ENCODE assay signal across 15 cellular contexts in genomic region chr2:233247116-233247515, GRCh38. TPM values are rescaled to one million over a fixed set of nuclear protein-coding genes. Genes with fewer than 3 reads are reported as not detected.
DNase-seq lines count a peak whose midpoint lies in the region; ATAC-seq, FAIRE-seq and TF ChIP-seq lines count a peak whose summit lies in the region.
"Had no signal": no experiment of that assay in that cellular context is flagged by ENCODE, and none has a peak within 500 bp of the region (broad histone marks: within the 10 kb centered on the region; RNA-seq: fewer than 3 reads in every experiment).

No MANE protein-coding gene starts in this region.

- no peaks in the 10 kb centered on the region for H3K9me3 ChIP-seq in PC-9 (ENCODE audit: insufficient read depth, low read depth)
- H3K9me3 ChIP-seq in trophoblast cell (ENCODE audit: insufficient read depth, low read depth, low read length) = no peaks in the 10 kb centered on the region
- H3K9me3 ChIP-seq: HAP-1 had no signal

- no peak overlapping the region for H3K14ac ChIP-seq in trophoblast cell (ENCODE audit: low read length)

- no peak overlapping the region for H3K4me3 Mint-ChIP-seq in activated CD4-positive, alpha-beta T cell treated with anti-CD3 and anti-CD28 coated beads, Interleukin-2, amount 10 ng/mL, durations not matched to agents 7 days and 5 days
- H3K4me3 Mint-ChIP-seq: dendritic cell treated with granulocyte-macrophage colony-stimulating factor and Interleukin-4, amounts not matched to agents 40 ng/mL and 50 ng/mL, for 4 days had no signal

- peak overlapping the region; percentile 66 for H2BK5ac ChIP-seq in trophoblast cell (ENCODE audit: low read depth, low read length, poor library complexity)

- no CpG with 5 or more reads among the region's 2 CpGs for WGBS in trophoblast cell (ENCODE audit: extremely low coverage, insufficient coverage, insufficient read length)

- H2BK120ac ChIP-seq in trophoblast cell (ENCODE audit: insufficient read depth, low read length, poor library complexity) = peak overlapping the region; percentile 63

- peak overlapping the region; percentile 77 for H2BK12ac ChIP-seq in trophoblast cell (ENCODE audit: low read length)

- peak overlapping the region; percentile 51 for H4K91ac ChIP-seq in trophoblast cell (ENCODE audit: low read depth, low read length)

- peaks cover 72% of the 10 kb centered on the region for H3K4me1 ChIP-seq in PC-9 (replicated peaks; ENCODE audit: insufficient read depth)
- H3K4me1 ChIP-seq in trophoblast cell (ENCODE audit: control insufficient read depth in 1 of 2, insufficient read depth in 2 of 2, low read length in 2 of 2) = peaks cover 11 to 14% of the 10 kb centered on the region in 2 experiments
- H3K4me1 ChIP-seq: HAP-1 had no signal

- no peak for FAIRE-seq in bronchial epithelial cell (lab: Jason Lieb, UNC)

- POLR2A ChIA-PET in activated CD4-positive, alpha-beta T cell treated with anti-CD3 and anti-CD28 coated beads, Interleukin-2, amount 10 ng/mL, durations not matched to agents 7 days and 5 days (lab: Charles Lee) = no interaction called here
- POLR2A ChIA-PET in PC-9 (lab: Charles Lee; ENCODE audit: unreplicated experiment) = no interaction called here

- DNase-seq in activated CD4-positive, alpha-beta T cell treated with anti-CD3 and anti-CD28 coated beads, Interleukin-2, amount 10 ng/mL, durations not matched to agents 7 days and 5 days = no peak
- no peak for DNase-seq in activated CD4-positive, alpha-beta T cell treated with anti-CD3 and anti-CD28 coated beads for 4 hours
- peak; percentile 38 to 59 for DNase-seq in PC-9
- DNase-seq in bronchial epithelial cell (ENCODE audit: low read depth) = peak; percentile 44
- no peak for DNase-seq in trophoblast cell
- DNase-seq in pons (ENCODE audit: low spot score) = no peak
- DNase-seq: aorta, DMS 273 treated with DMSO at 0.1 percent for 48 hours, NCI-H187, NCI-H524 treated with DMSO at 0.1 percent for 48 hours had no signal

- H3K9me3 Mint-ChIP-seq in activated CD4-positive, alpha-beta T cell treated with anti-CD3 and anti-CD28 coated beads, Interleukin-2, amount 10 ng/mL, durations not matched to agents 7 days and 5 days = no peaks in the 10 kb centered on the region
- H3K9me3 Mint-ChIP-seq: dendritic cell treated with granulocyte-macrophage colony-stimulating factor and Interleukin-4, amounts not matched to agents 40 ng/mL and 50 ng/mL, for 4 days had no signal

- intact Hi-C loops in PC-9 (cut with micrococcal nuclease; ENCODE audit: unreplicated experiment) = loop anchor here (1.0 to 2.0 kb wide), 6 partner anchors 36 to 267 kb away; no protein-coding TSS in a partner anchor

- H3K23ac ChIP-seq in trophoblast cell (ENCODE audit: low read length) = no peak overlapping the region

- BruUV-seq in PC-9 (replicated peaks; lab: Mats Ljungman, UMichigan) = no TSS peak

- H3K9ac ChIP-seq in trophoblast cell (ENCODE audit: low read length) = no peak overlapping the region

- H3K36me3 ChIP-seq in PC-9 (ENCODE audit: low read depth) = no peaks in the 10 kb centered on the region
- H3K36me3 ChIP-seq in bronchial epithelial cell (ENCODE audit: control insufficient read depth, insufficient read depth, low read length) = no peaks in the 10 kb centered on the region
- no peaks in the 10 kb centered on the region for H3K36me3 ChIP-seq in trophoblast cell (ENCODE audit: control insufficient read depth in 1 of 2, insufficient read depth in 2 of 2, low read length in 2 of 2)
- H3K36me3 ChIP-seq: HAP-1 had no signal

- no peak overlapping the region for H3K18ac ChIP-seq in trophoblast cell (ENCODE audit: low read length)

- H2AFZ ChIP-seq in PC-9 (no peak overlapping the region), trophoblast cell (ENCODE audit: insufficient read depth, low read length, poor library complexity) (no peak overlapping the region)

- ATAC-seq in GM18858 (IDR thresholded peaks at IDR 0.05; ENCODE audit: unreplicated experiment) (no peak), HG02642 (IDR thresholded peaks at IDR 0.05; ENCODE audit: poor library complexity, unreplicated experiment) (no peak)

- peak overlapping the region; percentile 40 for H3K4ac ChIP-seq in trophoblast cell (ENCODE audit: low read depth, low read length)

- H3K4me1 Mint-ChIP-seq in activated CD4-positive, alpha-beta T cell treated with anti-CD3 and anti-CD28 coated beads, Interleukin-2, amount 10 ng/mL, durations not matched to agents 7 days and 5 days = peaks cover 61% of the 10 kb centered on the region

- H4K12ac ChIP-seq in trophoblast cell (ENCODE audit: low read depth, low read length) = no peak overlapping the region

- TF ChIP-seq CTCF in PC-9 (conservative IDR thresholded peaks at IDR 0.05) (no peak), bronchial epithelial cell (IDR thresholded peaks at IDR 0.05; ENCODE audit: insufficient read depth, low read length, severe bottlenecking) (no peak)

- H3K4me3 ChIP-seq in PC-9 (peak overlapping the region; percentile 4; the same call in 1 of the 2 replicates), bronchial epithelial cell (ENCODE audit: low read depth, low read length) (no peak overlapping the region), trophoblast cell (ENCODE audit: low read depth, low read length) (no peak overlapping the region)
- H3K4me3 ChIP-seq: HAP-1 had no signal

- no peaks in the 10 kb centered on the region for H3K27me3 Mint-ChIP-seq in activated CD4-positive, alpha-beta T cell treated with anti-CD3 and anti-CD28 coated beads, Interleukin-2, amount 10 ng/mL, durations not matched to agents 7 days and 5 days
- H3K27me3 Mint-ChIP-seq: dendritic cell treated with granulocyte-macrophage colony-stimulating factor and Interleukin-4, amounts not matched to agents 40 ng/mL and 50 ng/mL, for 4 days had no signal

- H3K79me2 ChIP-seq in PC-9 (ENCODE audit: low read depth) = peaks cover 6% of the 10 kb centered on the region
- H3K79me2 ChIP-seq in trophoblast cell (ENCODE audit: control insufficient read depth, insufficient read depth, low read length, poor library complexity) = peaks cover 3% of the 10 kb centered on the region

- peaks cover 12% of the 10 kb centered on the region for H3K79me1 ChIP-seq in trophoblast cell (ENCODE audit: low read length)

- CTCF ChIA-PET in activated CD4-positive, alpha-beta T cell treated with anti-CD3 and anti-CD28 coated beads, Interleukin-2, amount 10 ng/mL, durations not matched to agents 7 days and 5 days (lab: Charles Lee) = interaction anchor here (1.2 to 1.4 kb wide), 2 partner anchors 12 to 15 kb away, joined by 3 to 4 read pairs; no protein-coding TSS in a partner anchor
- CTCF ChIA-PET in PC-9 (lab: Charles Lee) = no interaction called here

- peaks cover 10% of the 10 kb centered on the region for H3K36me3 Mint-ChIP-seq in activated CD4-positive, alpha-beta T cell treated with anti-CD3 and anti-CD28 coated beads, Interleukin-2, amount 10 ng/mL, durations not matched to agents 7 days and 5 days (ENCODE audit: low read depth)

- no peak overlapping the region for H4K8ac ChIP-seq in trophoblast cell (ENCODE audit: low read depth, low read length)

- H3K27ac ChIP-seq in PC-9 = peak overlapping the region; percentile 93
- H3K27ac ChIP-seq in trophoblast cell (ENCODE audit: low read depth, low read length) = peak overlapping the region; percentile 86
- H3K27ac ChIP-seq: HL-60 had no signal

- H3K27me3 ChIP-seq in PC-9 (ENCODE audit: insufficient read depth, low read depth) = no peaks in the 10 kb centered on the region
- no peaks in the 10 kb centered on the region for H3K27me3 ChIP-seq in bronchial epithelial cell (ENCODE audit: control insufficient read depth, insufficient read depth, low read length)
- no peaks in the 10 kb centered on the region for H3K27me3 ChIP-seq in trophoblast cell (ENCODE audit: insufficient read depth, low read length)

- H3K27ac Mint-ChIP-seq in activated CD4-positive, alpha-beta T cell treated with anti-CD3 and anti-CD28 coated beads, Interleukin-2, amount 10 ng/mL, durations not matched to agents 7 days and 5 days = peak overlapping the region; percentile 85
- H3K27ac Mint-ChIP-seq: dendritic cell treated with granulocyte-macrophage colony-stimulating factor and Interleukin-4, amounts not matched to agents 40 ng/mL and 50 ng/mL, for 4 days had no signal

- peak overlapping the region; percentile 56 for H2AK5ac ChIP-seq in trophoblast cell (ENCODE audit: low read length)

- no peaks in the 10 kb centered on the region for H3K9me2 ChIP-seq in PC-9 (ENCODE audit: insufficient read depth)

- H4K20me1 ChIP-seq in PC-9 (ENCODE audit: insufficient read depth) = no peaks in the 10 kb centered on the region

- H3K4me2 ChIP-seq in PC-9 (peak overlapping the region; percentile 65), trophoblast cell (ENCODE audit: low read length) (no peak overlapping the region)

- H3F3A ChIP-seq in PC-9 (ENCODE audit: insufficient read depth, low read depth) = peaks cover 60% of the 10 kb centered on the region

RNA-seq across cellular contexts. Expression of gene ATG16L1, which starts 4.4 kb away (rescaled TPM):
- total RNA-seq in activated CD4-positive, alpha-beta T cell treated with anti-CD3 and anti-CD28 coated beads, Interleukin-2, amount 10 ng/mL, durations not matched to agents 7 days and 5 days = 10 to 100 TPM; 52.6 to 55.4 TPM
- 55.7 and 63.9 TPM in 2 replicates for total RNA-seq in PC-9 (2021)
- 33.2 and 36.6 TPM in 2 replicates for total RNA-seq in bronchial epithelial cell
- 22.2 and 23.6 TPM in 2 replicates for polyA plus RNA-seq in trophoblast cell (2013)

Comparison
In these comparisons a context has a peak if more than half of its experiments do, and no peak if none do; other contexts are left out.
1. DNase-seq: peak in PC-9 (2 of 2) and bronchial epithelial cell (single experiment); none in activated CD4-positive, alpha-beta T cell treated with anti-CD3 and anti-CD28 coated beads, Interleukin-2, amount 10 ng/mL, durations not matched to agents 7 days and 5 days (single experiment), activated CD4-positive, alpha-beta T cell treated with anti-CD3 and anti-CD28 coated beads for 4 hours (0 of 2), trophoblast cell (0 of 2) and pons (single experiment).